Comparison of ENCODE assay signal across 8 cellular contexts in genomic region chr9:137453643-137454081, GRCh38.
DNase-seq lines count a peak whose midpoint lies in the region; ATAC-seq lines count a peak whose summit lies in the region.

No MANE protein-coding gene starts in this region.

- H3K9me3 ChIP-seq in iPS-20b (ENCODE audit: insufficient read depth, low read depth, low read length), result no peaks in the 10 kb centered on the region

- no peak overlapping the region for H3K9ac ChIP-seq in iPS-20b (ENCODE audit: low read depth, low read length)

- H3K4me3 ChIP-seq in iPS-20b (ENCODE audit: low read length), result peak overlapping the region; percentile 64; the same call in 1 of the 2 replicates

- no peak overlapping the region for H3K27ac ChIP-seq in iPS-20b (ENCODE audit: low read length)

- peaks cover 21% of the 10 kb centered on the region; the same call in 1 of the 2 replicates for H3K36me3 ChIP-seq in iPS-20b (ENCODE audit: insufficient read depth, low read depth, low read length)

- no peaks in the 10 kb centered on the region for H3K27me3 ChIP-seq in iPS-20b (ENCODE audit: insufficient read depth, low read length)

- peak; percentile 64 for DNase-seq in EL
- DNase-seq in T-helper 22 cell (ENCODE audit: low read depth), result peak; percentile 47
- DNase-seq in T47D (ENCODE audit: low read depth in 1 of 2, low spot score in 1 of 2), result peak; percentile 86 to 88
- peak; percentile 56 for DNase-seq in stimulated activated CD4-positive, alpha-beta T cell treated with anti-CD3 and anti-CD28 coated beads, Interleukin-12 subunit alpha, Interleukin-12 subunit beta, amount 100 ng/mL, for 4 hours
- DNase-seq in NCI-H2171 treated with DMSO at 0.1 percent for 48 hours (lab: John Stamatoyannopoulos, UW), result no peak
- DNase-seq in NCI-H1092 treated with DMSO at 0.1 percent for 48 hours (lab: John Stamatoyannopoulos, UW), result no peak

- in situ Hi-C loops in T47D (cut with HindIII; ENCODE audit: low pct_unique_long_range_greater_than_20kb, low sequenced_read_pairs), result no loop called here

- peaks cover 10% of the 10 kb centered on the region for H3K4me1 ChIP-seq in iPS-20b (ENCODE audit: insufficient read depth, low read length)

- peak; percentile 51 for ATAC-seq in HG03108 (IDR thresholded peaks at IDR 0.05; ENCODE audit: unreplicated experiment)

Comparison
In these comparisons a context has a peak if more than half of its experiments do, and no peak if none do; other contexts are left out.
1. DNase-seq: peak in EL (single experiment), T-helper 22 cell (single experiment), T47D (2 of 2) and stimulated activated CD4-positive, alpha-beta T cell treated with anti-CD3 and anti-CD28 coated beads, Interleukin-12 subunit alpha, Interleukin-12 subunit beta, amount 100 ng/mL, for 4 hours (single experiment); none in NCI-H2171 treated with DMSO at 0.1 percent for 48 hours (single experiment) and NCI-H1092 treated with DMSO at 0.1 percent for 48 hours (single experiment).